Comparison of ENCODE assay signal across 8 cellular contexts in genomic region chr10:68599754-68600040, GRCh38. TPM values are rescaled to one million over a fixed set of nuclear protein-coding genes. Genes with fewer than 3 reads are reported as not detected.
A peak's percentile ranks its signal among the peaks of the same experiment; 100 is the strongest.
DNase-seq lines count a peak whose midpoint lies in the region; ATAC-seq and TF ChIP-seq lines count a peak whose summit lies in the region.

No MANE protein-coding gene starts in this region.

- peak overlapping the region; percentile 63 for H3K9ac ChIP-seq in DND-41 (ENCODE audit: low read depth, low read length)
- no peak overlapping the region for H3K9ac ChIP-seq in rectal smooth muscle tissue (ENCODE audit: low read length)

- no peak for TF ChIP-seq CTCF in DND-41 (IDR thresholded peaks at IDR 0.05; ENCODE audit: borderline replicate concordance, extremely low read depth, low read length, poor library complexity, severe bottlenecking)
- TF ChIP-seq CTCF in VCaP (conservative IDR thresholded peaks at IDR 0.05), result no peak
- no peak for TF ChIP-seq CTCF in fibroblast of villous mesenchyme (IDR thresholded peaks at IDR 0.05; ENCODE audit: insufficient read depth, low read depth, low read length)

- H3K27me3 ChIP-seq in DND-41 (ENCODE audit: insufficient read depth, low read length, poor library complexity) (no peaks in the 10 kb centered on the region), rectal smooth muscle tissue (ENCODE audit: control insufficient read depth, insufficient read depth, low read length) (no peaks in the 10 kb centered on the region)

- H3K27ac ChIP-seq in DND-41 (ENCODE audit: low read length) (peak overlapping the region; percentile 87), VCaP (peak overlapping the region; percentile 92), rectal smooth muscle tissue (ENCODE audit: low read depth, low read length) (peak overlapping the region; percentile 73)

- H3K4me1 ChIP-seq in DND-41 (ENCODE audit: insufficient read depth, low read length) (peaks cover 33% of the 10 kb centered on the region), rectal smooth muscle tissue (ENCODE audit: control insufficient read depth, insufficient read depth, low read length) (peaks cover 15% of the 10 kb centered on the region)

- DNase-seq in DND-41 (no peak), fibroblast of villous mesenchyme (ENCODE audit: low read depth) (no peak), NCI-H1436 treated with DMSO at 0.1 percent for 48 hours (lab: John Stamatoyannopoulos, UW) (no peak), NCI-H146 treated with DMSO at 0.1 percent for 48 hours (lab: John Stamatoyannopoulos, UW; ENCODE audit: unreplicated experiment) (no peak), DMS153 treated with DMSO at 0.1 percent for 48 hours (lab: John Stamatoyannopoulos, UW; ENCODE audit: unreplicated experiment) (no peak)
- DNase-seq in stimulated activated CD4-positive, alpha-beta T cell treated with anti-CD3 and anti-CD28 coated beads, Interleukin-2, amount 100 ng/mL, for 24 hours, result no peak

- H3K4me2 ChIP-seq in DND-41 (ENCODE audit: insufficient read depth, low read length), result peak overlapping the region; percentile 68

- H2AFZ ChIP-seq in DND-41 (ENCODE audit: low read depth, low read length), result peak overlapping the region; percentile 90

- ATAC-seq in DND-41 (ENCODE audit: insufficient read depth, low read depth), result no peak

- H3K79me2 ChIP-seq in DND-41 (ENCODE audit: insufficient read depth, low read length), result peaks cover 19% of the 10 kb centered on the region

- no peaks in the 10 kb centered on the region for H3K9me3 ChIP-seq in DND-41 (ENCODE audit: insufficient read depth, low read length, severe bottlenecking)

- peaks cover 13% of the 10 kb centered on the region for H3K36me3 ChIP-seq in DND-41 (ENCODE audit: insufficient read depth, low read length)
- H3K36me3 ChIP-seq in rectal smooth muscle tissue (ENCODE audit: control insufficient read depth, insufficient read depth, low read length), result peaks cover 2% of the 10 kb centered on the region

- peak overlapping the region in 1 of 2 experiments; percentile 58; a peak in 2 of 4 replicates for H3K4me3 ChIP-seq in DND-41 (ENCODE audit: low read depth in 1 of 2, low read length in 2 of 2)
- H3K4me3 ChIP-seq in fibroblast of villous mesenchyme (ENCODE audit: low read depth, low read length), result peak overlapping the region; percentile 48
- peak overlapping the region; percentile 70 for H3K4me3 ChIP-seq in rectal smooth muscle tissue (ENCODE audit: low read length)

- H4K20me1 ChIP-seq in DND-41 (ENCODE audit: insufficient read depth, low read length), result no peaks in the 10 kb centered on the region

RNA-seq across cellular contexts. Expression of gene TET1, which starts 39.6 kb away (rescaled TPM):
- total RNA-seq in fibroblast of villous mesenchyme, result 8.4 and 9.5 TPM in 2 replicates
